20 cellular contexts compared by ENCODE assay signal in genomic region chrX:47170861-47171692, GRCh38.
"Had no signal": no experiment of that assay in that cellular context is flagged by ENCODE, and none has a peak within 500 bp of the region (broad histone marks: within the 10 kb centered on the region; RNA-seq: fewer than 3 reads in every experiment).

No MANE protein-coding gene starts in this region.

- H3K9me3 ChIP-seq: adrenal gland, esophagus muscularis mucosa, lower lobe of right lung, tibial nerve, uterus had no signal

- DNase-seq: activated CD4-positive, alpha-beta T cell treated with anti-CD3 and anti-CD28 coated beads for 36 hours; activated CD8-positive, alpha-beta T cell treated with anti-CD3 and anti-CD28 coated beads for 36 hours; activated T-cell treated with anti-CD3 and anti-CD28 coated beads, Interleukin-2, amount 50 U/mL, for 24 hours; dermis blood vessel endothelial cell; effector memory CD4-positive, alpha-beta T cell; left colon; lower lobe of right lung; retina; stimulated activated CD4-positive, alpha-beta T cell treated with anti-CD3 and anti-CD28 coated beads, Interleukin-2, amount 100 ng/mL, for 24 hours; stimulated activated naive CD4-positive, alpha-beta T cell treated with Interleukin-2 at 50 U/mL for 16 hours; T-helper 2 cell; WERI-Rb-1 had no signal

- FAIRE-seq: bronchial epithelial cell, endothelial cell of umbilical vein had no signal

- H3K4me1 ChIP-seq: adrenal gland, lower lobe of right lung, tibial nerve, uterus had no signal

- ATAC-seq: activated CD4-positive, alpha-beta T cell treated with anti-CD3 and anti-CD28 coated beads for 36 hours; activated CD8-positive, alpha-beta T cell treated with anti-CD3 and anti-CD28 coated beads for 36 hours; activated naive CD4-positive, alpha-beta T cell treated with anti-CD3 and anti-CD28 coated beads, Interleukin-2, amount 50 U/mL, for 72 hours; natural killer cell treated with Interleukin-12 subunit alpha and Interleukin-12 subunit beta and Interleukin-15 and Interleukin-18, amount 100 ng/mL, for 72 hours had no signal

- H3K27me3 ChIP-seq: esophagus muscularis mucosa, uterus had no signal

- H3K36me3 ChIP-seq: uterus had no signal

- H3K4me3 ChIP-seq: adrenal gland, esophagus muscularis mucosa, lower lobe of right lung, tibial nerve, uterus had no signal

- H3K27ac ChIP-seq: adrenal gland, esophagus muscularis mucosa, lower lobe of right lung, tibial nerve, uterus, WERI-Rb-1 had no signal
